9 cellular contexts compared by ENCODE assay signal in genomic region chr4:154506253-154506652, GRCh38. TPM values are rescaled to one million over a fixed set of nuclear protein-coding genes. Genes with fewer than 3 reads are reported as not detected.
DNase-seq lines count a peak whose midpoint lies in the region; ATAC-seq and TF ChIP-seq lines count a peak whose summit lies in the region.
"Had no signal": no experiment of that assay in that cellular context is flagged by ENCODE, and none has a peak within 500 bp of the region (broad histone marks: within the 10 kb centered on the region; RNA-seq: fewer than 3 reads in every experiment).

No MANE protein-coding gene starts in this region.

- peak; percentile 60 for ATAC-seq in GM18517 (IDR thresholded peaks at IDR 0.05; ENCODE audit: unreplicated experiment)
- ATAC-seq in GM18505 (IDR thresholded peaks at IDR 0.05; ENCODE audit: unreplicated experiment), result no peak

- TF ChIP-seq CTCF in 22Rv1 (IDR thresholded peaks at IDR 0.05) (peak; percentile 73), endodermal cell (conservative IDR thresholded peaks at IDR 0.05) (peak; percentile 77), ovary (IDR thresholded peaks at IDR 0.05) (peak in 1 of 3 donors; percentile 41)

- TF ChIP-seq POLR2A in GM18505 (IDR thresholded peaks at IDR 0.05; ENCODE audit: borderline replicate concordance, extremely low read depth, insufficient read depth, insufficient read length) (no peak), ovary (IDR thresholded peaks at IDR 0.05) (no peak)

- DNase-seq in NCI-H1930 (lab: John Stamatoyannopoulos, UW), result peak; percentile 14 to 37
- no peak for DNase-seq in endodermal cell
- DNase-seq in pons (ENCODE audit: low spot score), result peak; percentile 71
- no peak for DNase-seq in AG08396 (ENCODE audit: low spot score)
- no peak for DNase-seq in ovary
- DNase-seq: activated naive CD8-positive, alpha-beta T cell treated with anti-CD3 and anti-CD28 coated beads, Interleukin-2, amount 10 ng/mL, durations not matched to agents 7 days and 5 days had no signal

- intact Hi-C loops in ovary (cut with DNase I), result loop anchor here in 2 of 4 donors (5.0 to 10.0 kb wide), 2 partner anchors 101 to 174 kb away; no protein-coding TSS in a partner anchor

- no peaks in the 10 kb centered on the region for H3K36me3 Mint-ChIP-seq in endodermal cell (ENCODE audit: low read depth)
- H3K36me3 Mint-ChIP-seq: activated naive CD8-positive, alpha-beta T cell treated with anti-CD3 and anti-CD28 coated beads, Interleukin-2, amount 10 ng/mL, durations not matched to agents 7 days and 5 days had no signal

- H3K9me3 Mint-ChIP-seq in endodermal cell, result no peaks in the 10 kb centered on the region
- H3K9me3 Mint-ChIP-seq: activated naive CD8-positive, alpha-beta T cell treated with anti-CD3 and anti-CD28 coated beads, Interleukin-2, amount 10 ng/mL, durations not matched to agents 7 days and 5 days had no signal

- H3K27ac ChIP-seq in 22Rv1 (no peak overlapping the region), endodermal cell (ENCODE audit: low read depth, low read length) (no peak overlapping the region), ovary (no peak overlapping the region)

- H3K27ac Mint-ChIP-seq in endodermal cell, result no peak overlapping the region
- H3K27ac Mint-ChIP-seq: activated naive CD8-positive, alpha-beta T cell treated with anti-CD3 and anti-CD28 coated beads, Interleukin-2, amount 10 ng/mL, durations not matched to agents 7 days and 5 days had no signal

- TF ChIP-seq EP300 in ovary (IDR thresholded peaks at IDR 0.05), result no peak

- H3K27me3 ChIP-seq in endodermal cell (ENCODE audit: control insufficient read depth, insufficient read depth, low read length, poor library complexity, severe bottlenecking) (peaks cover 8% of the 10 kb centered on the region), ovary (no peaks in the 10 kb centered on the region)

- H3K4me3 Mint-ChIP-seq in endodermal cell, result no peak overlapping the region
- H3K4me3 Mint-ChIP-seq: activated naive CD8-positive, alpha-beta T cell treated with anti-CD3 and anti-CD28 coated beads, Interleukin-2, amount 10 ng/mL, durations not matched to agents 7 days and 5 days had no signal

- H3K27me3 Mint-ChIP-seq in endodermal cell (ENCODE audit: insufficient read depth), result no peaks in the 10 kb centered on the region

- 20 to 34% methylated on average over 2 of the region's 2 CpGs for WGBS in endodermal cell (ENCODE audit: insufficient coverage in 1 of 2, insufficient read length in 1 of 2), 2 experiments
- 3 to 8% (median 3%) methylated on average over 2 of the region's 2 CpGs for WGBS in ovary, 3 donors

- H3K4me1 ChIP-seq in endodermal cell (ENCODE audit: control insufficient read depth, insufficient read depth, low read length) (no peaks in the 10 kb centered on the region), ovary (ENCODE audit: insufficient read depth) (no peaks in the 10 kb centered on the region)

- peaks cover 8% of the 10 kb centered on the region for H3K4me1 Mint-ChIP-seq in endodermal cell
- H3K4me1 Mint-ChIP-seq: activated naive CD8-positive, alpha-beta T cell treated with anti-CD3 and anti-CD28 coated beads, Interleukin-2, amount 10 ng/mL, durations not matched to agents 7 days and 5 days had no signal

- H3K4me3 ChIP-seq in endodermal cell (ENCODE audit: low read length) (no peak overlapping the region), ovary (no peak overlapping the region)

- H3K9ac ChIP-seq in endodermal cell (ENCODE audit: extremely low read depth, low read length, poor library complexity, severe bottlenecking), result no peak overlapping the region

- H3K9me3 ChIP-seq in endodermal cell (ENCODE audit: control insufficient read depth, low read length) (no peaks in the 10 kb centered on the region), ovary (no peaks in the 10 kb centered on the region)

- H3K36me3 ChIP-seq in endodermal cell (ENCODE audit: control insufficient read depth, insufficient read depth, low read length) (no peaks in the 10 kb centered on the region), ovary (no peaks in the 10 kb centered on the region)

RNA-seq across cellular contexts. Expression of gene DCHS2, which starts 14.7 kb away (rescaled TPM):
- total RNA-seq in endodermal cell (under 1 TPM; 0.13 to 0.24 TPM), ovary (1 to 10 TPM; 1.1 to 8.7 (median 3.9) TPM)
- polyA plus RNA-seq in endodermal cell (2013, experiment 1 of 2), result 1.4 TPM
- polyA plus RNA-seq in endodermal cell (2013, experiment 2 of 2), result 1.0 TPM
- under 1 TPM; 0.68 to 0.97 TPM for polyA plus RNA-seq in ovary

RNA-seq across cellular contexts. Expression of gene PLRG1, which starts 43.9 kb away (rescaled TPM):
- 100 to 1,000 TPM; 132 to 235 TPM for total RNA-seq in endodermal cell
- polyA plus RNA-seq in endodermal cell (2013, experiment 1 of 2), result 93.5 TPM
- polyA plus RNA-seq in endodermal cell (2013, experiment 2 of 2), result 98.4 TPM
- 10 to 100 TPM; 26.5 to 90.9 (median 61.5) TPM for total RNA-seq in ovary
- polyA plus RNA-seq in ovary, result 10 to 100 TPM; 35.6 to 71.1 TPM

RNA-seq across cellular contexts. Expression of gene FGB, which starts 56.6 kb away (rescaled TPM):
- total RNA-seq in endodermal cell (under 1 TPM in 1 of 2 donors, not detected in 1; 0.55 TPM), ovary (1 to 10 TPM in 3 of 7 donors, under 1 TPM in 1, not detected in 3; 0.20 to 5.0 (median 1.7) TPM)
- polyA plus RNA-seq in endodermal cell (2013, experiment 1 of 2), result 2.6 TPM
- 0.79 TPM for polyA plus RNA-seq in endodermal cell (2013, experiment 2 of 2)
- not detected for polyA plus RNA-seq in ovary
- total RNA-seq: activated naive CD8-positive, alpha-beta T cell treated with anti-CD3 and anti-CD28 coated beads, Interleukin-2, amount 10 ng/mL, durations not matched to agents 7 days and 5 days had no signal

Comparison
In these comparisons a context has a peak if more than half of its experiments do, and no peak if none do; other contexts are left out.
1. DNase-seq: peak in NCI-H1930 (2 of 2) and pons (single experiment); none in endodermal cell (single experiment), AG08396 (single experiment) and ovary (0 of 5).